Comparison of ENCODE assay signal across 13 cellular contexts in the genomic region with DNA sequence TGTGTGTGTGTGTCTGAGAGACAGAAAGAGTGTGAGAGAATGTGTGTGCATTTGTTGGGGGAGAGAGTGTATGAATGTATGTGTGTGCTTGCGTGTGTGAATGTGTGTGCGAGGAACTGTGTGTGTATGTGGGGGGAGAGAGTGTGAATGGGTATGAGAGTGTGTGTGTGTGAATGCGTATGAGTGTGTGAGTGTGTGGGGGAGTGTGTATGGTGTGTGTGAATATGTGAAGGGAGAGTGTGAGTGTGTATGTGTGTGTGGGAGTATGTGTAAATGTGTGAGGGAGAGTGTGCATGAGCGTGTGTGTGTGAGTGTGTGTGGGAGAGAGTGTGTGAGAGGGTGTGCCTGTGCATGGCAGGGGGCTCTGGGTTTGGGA.
"Had no signal": no experiment of that assay in that cellular context is flagged by ENCODE, and none has a peak within 500 bp of the region (broad histone marks: within the 10 kb centered on the region; RNA-seq: fewer than 3 reads in every experiment).

No MANE protein-coding gene starts in this region.

- H3K9me3 Mint-ChIP-seq: activated naive CD4-positive, alpha-beta T cell treated with anti-CD3 and anti-CD28 coated beads for 36 hours; activated T-helper 2 cell treated with anti-CD3 and anti-CD28 coated beads, Interferon-gamma antibody, Interleukin-2, Interleukin-4, amounts not matched to agents 10 μg/mL and 5 μg/mL and 100 μg/mL, durations not matched to agents 14 hours and 24 hours and 36 hours; naive thymus-derived CD8-positive, alpha-beta T cell had no signal

- DNase-seq: activated CD4-positive, alpha-beta T cell treated with anti-CD3 and anti-CD28 coated beads for 1 hour; activated CD4-positive, alpha-beta T cell treated with anti-CD3 and anti-CD28 coated beads, Interleukin-2, amount 50 U/mL, for 4 hours; activated naive CD4-positive, alpha-beta T cell treated with anti-CD3 and anti-CD28 coated beads for 36 hours; glutamatergic neuron; naive thymus-derived CD8-positive, alpha-beta T cell; retina; stimulated activated CD4-positive, alpha-beta T cell treated with anti-CD3 and anti-CD28 coated beads, Interleukin-15, amount 100 ng/mL, for 24 hours; stimulated activated CD4-positive, alpha-beta T cell treated with anti-CD3 and anti-CD28 coated beads, Interleukin-4, amount 100 ng/mL, for 24 hours; stimulated activated naive CD8-positive, alpha-beta T cell treated with anti-CD3 and anti-CD28 coated beads, Interleukin-15, Interleukin-2, amounts not matched to agents 100 U/mL and 50 U/mL, for 24 hours had no signal

- H3K27ac Mint-ChIP-seq: activated naive CD4-positive, alpha-beta T cell treated with anti-CD3 and anti-CD28 coated beads for 36 hours; activated T-helper 2 cell treated with anti-CD3 and anti-CD28 coated beads, Interferon-gamma antibody, Interleukin-2, Interleukin-4, amounts not matched to agents 10 μg/mL and 5 μg/mL and 100 μg/mL, durations not matched to agents 14 hours and 24 hours and 36 hours; memory B cell; naive thymus-derived CD8-positive, alpha-beta T cell had no signal

- H3K4me1 Mint-ChIP-seq: memory B cell; naive thymus-derived CD8-positive, alpha-beta T cell had no signal

- H3K9me3 ChIP-seq: left ventricle myocardium inferior had no signal

- ATAC-seq: naive thymus-derived CD8-positive, alpha-beta T cell; stimulated activated naive CD8-positive, alpha-beta T cell treated with anti-CD3 and anti-CD28 coated beads, Interleukin-15, Interleukin-2, amounts not matched to agents 100 U/mL and 50 U/mL, for 24 hours had no signal

- H3K4me3 ChIP-seq: left ventricle myocardium inferior, skin epidermis had no signal

- H3K36me3 Mint-ChIP-seq: memory B cell; naive thymus-derived CD8-positive, alpha-beta T cell had no signal

- H3K4me3 Mint-ChIP-seq: activated naive CD4-positive, alpha-beta T cell treated with anti-CD3 and anti-CD28 coated beads for 36 hours; memory B cell; naive thymus-derived CD8-positive, alpha-beta T cell had no signal

- H3K36me3 ChIP-seq: left ventricle myocardium inferior had no signal
